ENCODE assay signal across 13 cellular contexts in the genomic region with DNA sequence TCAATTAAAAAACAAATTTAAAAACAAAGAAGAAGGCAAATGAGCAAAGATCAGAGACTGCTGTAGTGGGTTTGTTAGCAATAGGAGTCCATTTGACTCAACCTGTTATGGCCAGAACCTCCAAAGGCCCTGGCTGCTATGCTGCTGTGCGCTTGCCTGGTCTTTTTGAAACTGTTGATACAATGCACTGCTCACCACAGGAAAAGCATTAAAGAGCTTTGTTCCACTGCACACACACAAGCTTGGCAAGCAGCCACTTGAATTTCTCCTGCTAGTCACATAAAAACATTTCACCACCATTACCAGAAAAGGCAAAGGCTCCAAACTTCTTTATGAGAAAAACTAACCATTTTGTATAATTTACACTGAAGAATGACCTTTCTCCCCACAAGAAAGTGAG.
DNase-seq lines count a peak whose midpoint lies in the region; ATAC-seq and TF ChIP-seq lines count a peak whose summit lies in the region.
"Had no signal": no experiment of that assay in that cellular context is flagged by ENCODE, and none has a peak within 500 bp of the region (broad histone marks: within the 10 kb centered on the region; RNA-seq: fewer than 3 reads in every experiment).

No MANE protein-coding gene starts in this region.

- no peak overlapping the region for H3K27ac Mint-ChIP-seq in CD4-positive, alpha-beta T cell
- no peak overlapping the region for H3K27ac Mint-ChIP-seq in endothelial cell (ENCODE audit: unreplicated experiment)
- H3K27ac Mint-ChIP-seq: activated CD4-positive, alpha-beta T cell treated with anti-CD3 and anti-CD28 coated beads, Interleukin-2, amount 10 ng/mL, durations not matched to agents 24 days and 14 days; natural killer cell; stimulated activated naive B cell treated with anti-CD40 and anti-IgM and Interleukin-4, amounts not matched to agents 10 μg/mL and 1 μg/mL and 100 μg/mL, for 72 hours had no signal

- POLR2A ChIA-PET in A673 (lab: Charles Lee; ENCODE audit: low non-redundant PET) = no interaction called here
- POLR2A ChIA-PET in CD4-positive, alpha-beta T cell (lab: Charles Lee) = no interaction called here

- CTCF ChIA-PET in A673 (lab: Charles Lee) = no interaction called here
- CTCF ChIA-PET in CD4-positive, alpha-beta T cell (lab: Charles Lee) = no interaction called here

- intact Hi-C loops in A673 (cut with micrococcal nuclease; ENCODE audit: unreplicated experiment) (no loop called here), body of pancreas (cut with DNase I) (no loop called here)
- intact Hi-C loops in CD4-positive, alpha-beta T cell (cut with DNase I, micrococcal nuclease) = no loop called here

- H3K4me1 ChIP-seq in A673 (ENCODE audit: insufficient read depth, low read length, poor library complexity, severe bottlenecking) (peaks cover 9% of the 10 kb centered on the region), body of pancreas (peaks cover 14% of the 10 kb centered on the region)

- H3K4me1 Mint-ChIP-seq in CD4-positive, alpha-beta T cell (ENCODE audit: low read depth) = no peaks in the 10 kb centered on the region
- H3K4me1 Mint-ChIP-seq in endothelial cell (ENCODE audit: unreplicated experiment) = no peaks in the 10 kb centered on the region
- H3K4me1 Mint-ChIP-seq: activated CD4-positive, alpha-beta T cell treated with anti-CD3 and anti-CD28 coated beads, Interleukin-2, amount 10 ng/mL, durations not matched to agents 24 days and 14 days; natural killer cell; stimulated activated naive B cell treated with anti-CD40 and anti-IgM and Interleukin-4, amounts not matched to agents 10 μg/mL and 1 μg/mL and 100 μg/mL, for 72 hours had no signal

- H3K27me3 ChIP-seq in A673 (replicated peaks; ENCODE audit: insufficient read depth, low read depth, low read length, poor library complexity) = no peaks in the 10 kb centered on the region
- H3K27me3 ChIP-seq in body of pancreas = no peaks in the 10 kb centered on the region
- no peaks in the 10 kb centered on the region for H3K27me3 ChIP-seq in CD4-positive, alpha-beta T cell (ENCODE audit: control insufficient read depth, insufficient read depth, low read length)

- no peaks in the 10 kb centered on the region for H3K36me3 ChIP-seq in A673 (ENCODE audit: insufficient read depth, low read length, poor library complexity, severe bottlenecking)
- H3K36me3 ChIP-seq in body of pancreas (replicated peaks in 1 of 2; ENCODE audit: insufficient read depth in 1 of 2, low read depth in 2 of 2) = no peaks in the 10 kb centered on the region

- no peaks in the 10 kb centered on the region for H3K36me3 Mint-ChIP-seq in CD4-positive, alpha-beta T cell (ENCODE audit: low read depth)
- no peaks in the 10 kb centered on the region for H3K36me3 Mint-ChIP-seq in endothelial cell (ENCODE audit: low read depth, unreplicated experiment)
- H3K36me3 Mint-ChIP-seq: natural killer cell; stimulated activated naive B cell treated with anti-CD40 and anti-IgM and Interleukin-4, amounts not matched to agents 10 μg/mL and 1 μg/mL and 100 μg/mL, for 72 hours had no signal

- H3K9me3 ChIP-seq in A673 (ENCODE audit: low read depth, low read length, poor library complexity, severe bottlenecking) (no peaks in the 10 kb centered on the region), body of pancreas (no peaks in the 10 kb centered on the region)
- H3K9me3 ChIP-seq in CD4-positive, alpha-beta T cell (ENCODE audit: control insufficient read depth, low read length) = no peaks in the 10 kb centered on the region

- H3K4me3 Mint-ChIP-seq in CD4-positive, alpha-beta T cell = no peak overlapping the region
- no peak overlapping the region for H3K4me3 Mint-ChIP-seq in endothelial cell (ENCODE audit: unreplicated experiment)
- H3K4me3 Mint-ChIP-seq: activated CD4-positive, alpha-beta T cell treated with anti-CD3 and anti-CD28 coated beads, Interleukin-2, amount 10 ng/mL, durations not matched to agents 24 days and 14 days; natural killer cell; stimulated activated naive B cell treated with anti-CD40 and anti-IgM and Interleukin-4, amounts not matched to agents 10 μg/mL and 1 μg/mL and 100 μg/mL, for 72 hours had no signal

- H3K27ac ChIP-seq in A673 (ENCODE audit: low read depth, low read length, poor library complexity, severe bottlenecking) (no peak overlapping the region), body of pancreas (peak overlapping the region in 1 of 4 donors; percentile 20)
- no peak overlapping the region for H3K27ac ChIP-seq in CD4-positive, alpha-beta T cell (ENCODE audit: low read depth, low read length)

- peaks cover 3% of the 10 kb centered on the region for H3K9me3 Mint-ChIP-seq in CD4-positive, alpha-beta T cell
- H3K9me3 Mint-ChIP-seq in endothelial cell (ENCODE audit: unreplicated experiment) = no peaks in the 10 kb centered on the region
- H3K9me3 Mint-ChIP-seq: activated CD4-positive, alpha-beta T cell treated with anti-CD3 and anti-CD28 coated beads, Interleukin-2, amount 10 ng/mL, durations not matched to agents 24 days and 14 days had no signal

- TF ChIP-seq CTCF in A673 (conservative IDR thresholded peaks at IDR 0.05; ENCODE audit: low read depth, low read length) (no peak), body of pancreas (IDR thresholded peaks at IDR 0.05) (no peak), endothelial cell (IDR thresholded peaks at IDR 0.05; ENCODE audit: unreplicated experiment) (no peak)
- no peak for TF ChIP-seq CTCF in CD4-positive, alpha-beta T cell (IDR thresholded peaks at IDR 0.05)

- H3K4me3 ChIP-seq in A673 (ENCODE audit: low read depth, low read length, poor library complexity, severe bottlenecking) (no peak overlapping the region), body of pancreas (no peak overlapping the region)

- BruUV-seq in A673 (replicated peaks; lab: Mats Ljungman, UMichigan) = no TSS peak

- WGBS in body of pancreas, 2 donors = 67 to 95% methylated on average over 1 of the region's 1 CpG

- TF ChIP-seq POLR2A in body of pancreas (IDR thresholded peaks at IDR 0.05) = no peak

- ATAC-seq in body of pancreas (no peak), HG03045 (IDR thresholded peaks at IDR 0.05; ENCODE audit: unreplicated experiment) (no peak)
- ATAC-seq in CD4-positive, alpha-beta T cell (ENCODE audit: poor library complexity) = no peak
- ATAC-seq: natural killer cell; stimulated activated naive B cell treated with anti-CD40 and anti-IgM and Interleukin-4, amounts not matched to agents 10 μg/mL and 1 μg/mL and 100 μg/mL, for 72 hours had no signal

- peak; percentile 86 for DNase-seq in A673 (ENCODE audit: low spot score)
- peak; percentile 75 for DNase-seq in NCI-H2081 treated with DMSO at 0.1 percent for 48 hours (lab: John Stamatoyannopoulos, UW)
- peak in 3 of 4 donors; percentile 20 to 51 (median 48) for DNase-seq in body of pancreas
- peak; percentile 25 for DNase-seq in left kidney (ENCODE audit: low read depth, low spot score)
- no peak for DNase-seq in CD4-positive, alpha-beta T cell
- DNase-seq in endothelial cell (ENCODE audit: low spot score) = no peak
- DNase-seq in LoVo (ENCODE audit: low spot score) = no peak
- DNase-seq: ACHN; activated CD4-positive, alpha-beta T cell treated with anti-CD3 and anti-CD28 coated beads, Interleukin-2, amount 10 ng/mL, durations not matched to agents 24 days and 14 days; natural killer cell; NCI-H526 treated with DMSO at 0.1 percent for 48 hours; stimulated activated naive B cell treated with anti-CD40 and anti-IgM and Interleukin-4, amounts not matched to agents 10 μg/mL and 1 μg/mL and 100 μg/mL, for 72 hours had no signal

- H3K27me3 Mint-ChIP-seq in CD4-positive, alpha-beta T cell = peaks cover 5% of the 10 kb centered on the region
- H3K27me3 Mint-ChIP-seq in endothelial cell (ENCODE audit: unreplicated experiment) = peaks cover 2% of the 10 kb centered on the region
- H3K27me3 Mint-ChIP-seq: activated CD4-positive, alpha-beta T cell treated with anti-CD3 and anti-CD28 coated beads, Interleukin-2, amount 10 ng/mL, durations not matched to agents 24 days and 14 days; stimulated activated naive B cell treated with anti-CD40 and anti-IgM and Interleukin-4, amounts not matched to agents 10 μg/mL and 1 μg/mL and 100 μg/mL, for 72 hours had no signal

Comparison
In these comparisons a context has a peak if more than half of its experiments do, and no peak if none do; other contexts are left out.
1. DNase-seq: peak in A673 (single experiment), NCI-H2081 treated with DMSO at 0.1 percent for 48 hours (single experiment), body of pancreas (3 of 4) and left kidney (single experiment); none in CD4-positive, alpha-beta T cell (0 of 10), endothelial cell (single experiment) and LoVo (single experiment).